1 cellular context compared by ENCODE assay signal in the genomic region with DNA sequence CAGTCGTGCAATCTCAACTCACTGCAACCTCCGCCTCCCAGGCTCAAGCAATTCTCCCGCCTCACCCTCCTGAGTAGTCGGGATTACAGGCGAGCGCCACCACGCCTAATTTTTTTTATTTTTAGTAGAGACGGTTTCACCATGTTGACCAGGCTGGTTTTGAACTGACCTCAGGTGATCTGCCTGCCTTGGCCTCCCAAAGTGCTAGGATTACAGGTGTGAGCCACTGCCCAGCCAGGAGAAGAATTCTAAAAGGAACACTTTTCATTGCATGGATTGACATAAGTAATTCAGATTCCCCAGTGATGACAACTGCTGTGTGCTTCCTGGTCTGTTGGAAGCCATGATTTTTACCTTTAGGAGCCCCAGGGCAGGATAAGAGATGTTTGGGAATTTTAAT.
TF ChIP-seq lines count a peak whose summit lies in the region.

No MANE protein-coding gene starts in this region.

TF ChIP-seq in SK-N-SH treated with all-trans-retinoic acid at 6 μM for 48 hours, 23 proteins besides CTCF, POLR2A, EP300 and RAD21 (continued from another document):
- TF ChIP-seq ZNF70 (CRISPR knock-in tag; IDR thresholded peaks at IDR 0.05): no peak
- no peak for TF ChIP-seq ZFP3 (CRISPR knock-in tag; IDR thresholded peaks at IDR 0.05)
